17 cellular contexts compared by ENCODE assay signal in the genomic region with DNA sequence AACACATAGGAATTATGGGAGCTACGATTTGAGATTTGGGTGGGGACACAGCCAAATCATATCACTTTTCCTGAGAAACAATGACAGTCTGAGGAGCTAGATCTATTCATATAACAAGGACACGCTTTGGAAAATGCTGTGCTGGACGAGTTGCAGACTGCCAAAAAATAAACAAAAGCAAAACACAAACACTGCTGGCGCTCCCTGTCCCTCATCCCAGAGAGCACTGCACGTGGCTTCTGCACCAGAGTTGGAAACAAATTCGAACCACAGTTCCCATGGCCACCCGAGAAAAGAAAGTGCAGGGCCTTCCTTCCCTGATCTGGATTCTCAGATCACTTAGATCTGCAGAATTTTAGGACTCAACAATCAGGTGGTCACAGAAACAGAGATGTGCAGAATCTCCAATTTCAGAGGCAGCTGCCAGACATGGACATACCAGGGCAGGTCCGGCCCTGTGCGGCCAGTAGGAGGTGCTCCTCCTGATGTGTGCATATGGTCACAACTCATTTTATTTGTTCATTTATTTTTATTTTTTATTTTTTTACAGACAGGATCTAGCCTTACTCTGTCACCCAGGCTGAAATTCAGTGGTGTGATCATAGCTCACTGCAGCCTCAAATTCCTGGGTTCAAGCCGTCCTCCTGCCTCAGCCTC. TPM values are rescaled to one million over a fixed set of nuclear protein-coding genes. Genes with fewer than 3 reads are reported as not detected.
DNase-seq lines count a peak whose midpoint lies in the region; ATAC-seq and TF ChIP-seq lines count a peak whose summit lies in the region.
"Had no signal": no experiment of that assay in that cellular context is flagged by ENCODE, and none has a peak within 500 bp of the region (broad histone marks: within the 10 kb centered on the region; RNA-seq: fewer than 3 reads in every experiment).

No MANE protein-coding gene starts in this region.

- intact Hi-C loops in PC-9 (cut with micrococcal nuclease; ENCODE audit: unreplicated experiment): no loop called here

- DNase-seq in PC-9 (no peak), fibroblast of mammary gland (ENCODE audit: low read depth) (no peak), retinal pigment epithelial cell (ENCODE audit: low read depth) (no peak)
- DNase-seq: activated B cell treated with CpG ODN at 0.5 μM for 24 hours; activated CD4-positive, alpha-beta T cell treated with anti-CD3 and anti-CD28 coated beads, Interleukin-2, amount 50 U/mL, for 48 hours; activated naive CD4-positive, alpha-beta T cell; dermis blood vessel endothelial cell; lower lobe of right lung; NCI-H1436 treated with DMSO at 0.1 percent for 48 hours; NCI-H526 had no signal

- POLR2A ChIA-PET in PC-9 (lab: Charles Lee; ENCODE audit: unreplicated experiment): no interaction called here

- ATAC-seq in GM19463 (IDR thresholded peaks at IDR 0.05; ENCODE audit: unreplicated experiment) (no peak), HG02763 (IDR thresholded peaks at IDR 0.05; ENCODE audit: unreplicated experiment) (no peak), HG03521 (IDR thresholded peaks at IDR 0.05; ENCODE audit: unreplicated experiment) (no peak)
- ATAC-seq: gastroesophageal sphincter had no signal

- no peak overlapping the region for H3K27ac ChIP-seq in PC-9
- H3K27ac ChIP-seq: gastroesophageal sphincter, lower lobe of right lung, RWPE1, SK-N-MC had no signal

- CTCF ChIA-PET in PC-9 (lab: Charles Lee): no interaction called here

- H4K20me1 ChIP-seq in PC-9 (ENCODE audit: insufficient read depth): no peaks in the 10 kb centered on the region

- H3K4me2 ChIP-seq in PC-9: no peak overlapping the region

- TF ChIP-seq CTCF in GM12874 (IDR thresholded peaks at IDR 0.05; ENCODE audit: insufficient read depth, low read depth, low read length) (peak; percentile 28; the same call in 1 of the 2 replicates), PC-9 (conservative IDR thresholded peaks at IDR 0.05) (peak; percentile 21; the same call in 1 of the 2 replicates), fibroblast of mammary gland (conservative IDR thresholded peaks at IDR 0.05; ENCODE audit: control insufficient read depth, insufficient read depth, low read depth, low read length) (peak; percentile 15), retinal pigment epithelial cell (conservative IDR thresholded peaks at IDR 0.05; ENCODE audit: low read depth, low read length) (peak; percentile 28)

- H2AFZ ChIP-seq in PC-9: no peak overlapping the region

- no peaks in the 10 kb centered on the region for H3K27me3 ChIP-seq in PC-9 (ENCODE audit: insufficient read depth, low read depth)

- H3K4me3 ChIP-seq in PC-9: no peak overlapping the region
- H3K4me3 ChIP-seq in fibroblast of mammary gland (ENCODE audit: control insufficient read depth, low read depth, low read length): no peak overlapping the region
- H3K4me3 ChIP-seq in retinal pigment epithelial cell (ENCODE audit: low read length): no peak overlapping the region
- H3K4me3 ChIP-seq: gastroesophageal sphincter, lower lobe of right lung, SK-N-MC had no signal

- no peaks in the 10 kb centered on the region for H3F3A ChIP-seq in PC-9 (ENCODE audit: insufficient read depth, low read depth)

- H3K9me3 ChIP-seq in PC-9 (ENCODE audit: insufficient read depth, low read depth): no peaks in the 10 kb centered on the region
- H3K9me3 ChIP-seq: gastroesophageal sphincter, lower lobe of right lung had no signal

- 0 out of 2 replicates have a peak, but pooled peaks cover 4% of the 10 kb centered on the region for H3K4me1 ChIP-seq in PC-9 (replicated peaks; ENCODE audit: insufficient read depth)
- H3K4me1 ChIP-seq: gastroesophageal sphincter, lower lobe of right lung had no signal

- H3K36me3 ChIP-seq in PC-9 (ENCODE audit: low read depth): no peaks in the 10 kb centered on the region
- H3K36me3 ChIP-seq: gastroesophageal sphincter, lower lobe of right lung had no signal

- H3K79me2 ChIP-seq in PC-9 (ENCODE audit: low read depth): no peaks in the 10 kb centered on the region

- no peaks in the 10 kb centered on the region for H3K9me2 ChIP-seq in PC-9 (ENCODE audit: insufficient read depth)

- no TSS peak for BruUV-seq in PC-9 (replicated peaks; lab: Mats Ljungman, UMichigan)

RNA-seq across cellular contexts. Expression of a gene that starts 35.1 kb away (rescaled TPM):
- not detected in 2 replicates for total RNA-seq in PC-9 (2021)
